In the genomic region with DNA sequence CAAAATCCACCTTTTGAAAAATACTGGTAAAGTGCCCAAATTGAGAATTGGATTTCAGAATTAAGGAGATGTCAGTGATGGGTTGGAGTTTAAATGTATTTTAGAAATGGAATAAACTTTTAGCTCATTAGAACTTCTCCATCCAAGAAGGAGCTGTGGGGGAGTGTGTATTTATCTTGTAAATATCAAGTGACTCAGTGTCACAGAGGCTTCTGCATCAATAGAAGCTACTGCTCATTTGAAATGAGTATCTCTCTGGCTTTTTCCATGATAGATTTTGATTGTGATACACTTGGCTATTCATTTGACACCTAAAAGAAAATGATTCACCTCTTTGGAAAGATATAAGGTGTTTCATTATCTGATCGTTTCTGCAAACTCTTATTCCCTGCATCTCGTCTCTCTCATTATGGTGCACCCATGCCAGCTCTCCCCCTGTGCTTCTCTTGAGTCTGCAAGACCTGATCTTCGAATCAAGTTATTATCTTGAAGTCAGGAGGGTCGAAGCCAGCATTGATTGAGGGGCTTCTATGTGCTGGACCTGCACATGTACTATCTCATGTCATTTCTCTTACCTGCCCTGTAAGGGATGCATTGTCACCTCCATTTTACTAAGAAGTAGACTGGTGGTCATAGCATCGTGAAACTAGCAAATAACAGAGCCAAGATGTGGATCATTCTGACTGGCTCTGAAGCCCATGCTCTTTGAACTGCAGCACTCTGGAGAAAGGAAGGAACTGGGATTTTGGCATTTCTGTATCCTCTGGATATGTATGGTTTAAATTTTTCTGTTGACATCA, we compare ENCODE assay signal across 1 cellular context.
TF ChIP-seq lines count a peak whose summit lies in the region.

No MANE protein-coding gene starts in this region.

TF ChIP-seq in GM12878, 131 proteins besides CTCF, POLR2A, EP300 and RAD21:
- no peak for TF ChIP-seq GABPA (IDR thresholded peaks at IDR 0.05; ENCODE audit: low read depth)
- TF ChIP-seq, protein P1, sequence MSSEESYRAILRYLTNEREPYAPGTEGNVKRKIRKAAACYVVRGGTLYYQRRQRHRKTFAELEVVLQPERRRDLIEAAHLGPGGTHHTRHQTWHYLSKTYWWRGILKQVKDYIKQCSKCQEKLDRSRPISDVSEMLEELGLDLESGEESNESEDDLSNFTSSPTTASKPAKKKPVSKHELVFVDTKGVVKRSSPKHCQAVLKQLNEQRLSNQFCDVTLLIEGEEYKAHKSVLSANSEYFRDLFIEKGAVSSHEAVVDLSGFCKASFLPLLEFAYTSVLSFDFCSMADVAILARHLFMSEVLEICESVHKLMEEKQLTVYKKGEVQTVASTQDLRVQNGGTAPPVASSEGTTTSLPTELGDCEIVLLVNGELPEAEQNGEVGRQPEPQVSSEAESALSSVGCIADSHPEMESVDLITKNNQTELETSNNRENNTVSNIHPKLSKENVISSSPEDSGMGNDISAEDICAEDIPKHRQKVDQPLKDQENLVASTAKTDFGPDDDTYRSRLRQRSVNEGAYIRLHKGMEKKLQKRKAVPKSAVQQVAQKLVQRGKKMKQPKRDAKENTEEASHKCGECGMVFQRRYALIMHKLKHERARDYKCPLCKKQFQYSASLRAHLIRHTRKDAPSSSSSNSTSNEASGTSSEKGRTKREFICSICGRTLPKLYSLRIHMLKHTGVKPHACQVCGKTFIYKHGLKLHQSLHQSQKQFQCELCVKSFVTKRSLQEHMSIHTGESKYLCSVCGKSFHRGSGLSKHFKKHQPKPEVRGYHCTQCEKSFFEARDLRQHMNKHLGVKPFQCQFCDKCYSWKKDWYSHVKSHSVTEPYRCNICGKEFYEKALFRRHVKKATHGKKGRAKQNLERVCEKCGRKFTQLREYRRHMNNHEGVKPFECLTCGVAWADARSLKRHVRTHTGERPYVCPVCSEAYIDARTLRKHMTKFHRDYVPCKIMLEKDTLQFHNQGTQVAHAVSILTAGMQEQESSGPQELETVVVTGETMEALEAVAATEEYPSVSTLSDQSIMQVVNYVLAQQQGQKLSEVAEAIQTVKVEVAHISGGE (CRISPR knock-in tag; IDR thresholded peaks at IDR 0.05) = no peak
